In genomic region chr6:7658543-7658942, GRCh38 we compare ENCODE assay signal across 1 cellular context.
TF ChIP-seq lines count a peak whose summit lies in the region.

No MANE protein-coding gene starts in this region.

TF ChIP-seq in HEK293, 187 proteins besides CTCF, POLR2A, EP300 and RAD21 (continued from another document):
- TF ChIP-seq ZNF473 (tag by site-specific recombination; IDR thresholded peaks at IDR 0.05) (no peak), ATF2 (tag by site-specific recombination; IDR thresholded peaks at IDR 0.05; ENCODE audit: low read depth) (peak; percentile 71), SALL2 (tag by site-specific recombination; IDR thresholded peaks at IDR 0.05; ENCODE audit: borderline replicate concordance) (no peak)
TF ChIP-seq in HEK293: peak in this region for 1.
